Comparison of ENCODE assay signal across 28 cellular contexts in the genomic region with DNA sequence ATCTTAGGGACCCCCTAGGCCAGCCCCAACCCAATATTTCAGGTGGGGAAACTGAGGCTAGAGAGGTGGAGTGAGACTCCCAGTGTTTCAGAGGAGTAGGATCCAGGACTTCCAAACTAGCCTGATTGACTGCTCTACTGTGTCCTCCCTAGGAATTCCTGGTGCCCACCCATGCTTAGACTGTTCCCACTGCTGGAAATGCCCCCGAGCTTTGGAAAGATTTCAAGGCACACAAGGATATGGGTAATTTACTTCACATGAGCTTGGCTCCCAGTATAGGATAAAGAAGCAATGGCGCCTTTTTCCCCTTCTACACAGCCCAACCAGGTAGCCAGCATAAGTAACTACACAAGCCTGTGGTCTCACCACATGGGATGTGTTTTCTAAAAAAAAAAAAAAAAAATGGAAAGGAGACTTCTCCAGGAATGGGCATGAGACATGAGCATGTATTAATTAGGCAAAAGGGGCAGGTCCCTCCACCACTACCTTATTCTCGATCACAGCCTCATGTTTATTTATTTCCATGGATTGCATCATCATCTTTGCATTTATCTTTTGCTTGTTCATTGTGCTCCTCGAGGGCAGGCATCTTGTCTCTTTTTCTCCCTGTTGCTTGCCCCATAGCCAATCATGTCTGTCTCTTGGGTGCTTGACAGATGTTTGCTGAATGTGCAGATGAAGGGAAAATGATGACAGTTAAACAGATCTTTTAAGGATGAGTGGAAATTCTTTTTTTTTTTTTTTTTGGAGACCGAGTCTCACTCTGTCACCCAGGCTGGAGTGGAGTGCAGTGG.
"Had no signal": no experiment of that assay in that cellular context is flagged by ENCODE, and none has a peak within 500 bp of the region (broad histone marks: within the 10 kb centered on the region; RNA-seq: fewer than 3 reads in every experiment).

No MANE protein-coding gene starts in this region.

- H3K27ac Mint-ChIP-seq: naive thymus-derived CD8-positive, alpha-beta T cell; stimulated activated memory B cell treated with anti-CD40 and anti-IgM and Interleukin-4, amounts not matched to agents 10 μg/mL and 1 μg/mL and 100 μg/mL, for 72 hours had no signal

- H3K36me3 Mint-ChIP-seq: stimulated activated memory B cell treated with anti-CD40 and anti-IgM and Interleukin-4, amounts not matched to agents 10 μg/mL and 1 μg/mL and 100 μg/mL, for 72 hours had no signal

- H3K4me3 Mint-ChIP-seq: naive thymus-derived CD8-positive, alpha-beta T cell; nephron progenitor cell; stimulated activated memory B cell treated with anti-CD40 and anti-IgM and Interleukin-4, amounts not matched to agents 10 μg/mL and 1 μg/mL and 100 μg/mL, for 72 hours had no signal

- H3K27me3 ChIP-seq: dorsolateral prefrontal cortex, esophagus muscularis mucosa, foreskin keratinocyte, gastroesophageal sphincter, heart right ventricle, spleen, transverse colon, upper lobe of right lung, uterus had no signal

- H3K9me3 Mint-ChIP-seq: stimulated activated memory B cell treated with anti-CD40 and anti-IgM and Interleukin-4, amounts not matched to agents 10 μg/mL and 1 μg/mL and 100 μg/mL, for 72 hours had no signal

- H3K27ac ChIP-seq: dorsolateral prefrontal cortex, epithelial cell of prostate, esophagus muscularis mucosa, foreskin keratinocyte, gastroesophageal sphincter, heart right ventricle, prostate gland, skin epidermis, thoracic aorta, transverse colon, upper lobe of right lung, uterus had no signal

- ATAC-seq: foreskin keratinocyte; gastroesophageal sphincter; heart right ventricle; left colon; left ventricle myocardium superior; naive thymus-derived CD8-positive, alpha-beta T cell; right cardiac atrium; stimulated activated memory B cell treated with anti-CD40 and anti-IgM and Interleukin-4, amounts not matched to agents 10 μg/mL and 1 μg/mL and 100 μg/mL, for 72 hours; stimulated activated naive CD8-positive, alpha-beta T cell treated with anti-CD3 and anti-CD28 coated beads, Interleukin-15, Interleukin-2, amounts not matched to agents 100 U/mL and 50 U/mL, for 24 hours had no signal

- H3K4me1 ChIP-seq: esophagus muscularis mucosa, foreskin keratinocyte, gastroesophageal sphincter, heart right ventricle, lower lobe of right lung, prostate gland, spleen, transverse colon, upper lobe of right lung, uterus had no signal

- H3K9me3 ChIP-seq: lower lobe of right lung, prostate gland, spleen, thoracic aorta, transverse colon, upper lobe of right lung, uterus had no signal

- H3K4me1 Mint-ChIP-seq: naive thymus-derived CD8-positive, alpha-beta T cell; stimulated activated memory B cell treated with anti-CD40 and anti-IgM and Interleukin-4, amounts not matched to agents 10 μg/mL and 1 μg/mL and 100 μg/mL, for 72 hours had no signal

- DNase-seq: cortex of kidney; dorsolateral prefrontal cortex; effector CD4-positive, alpha-beta T cell; foreskin keratinocyte; glutamatergic neuron; heart right ventricle; hippocampal formation; left colon; left ventricle myocardium superior; lower lobe of right lung; naive thymus-derived CD8-positive, alpha-beta T cell; nephron progenitor cell; nucleus accumbens; right cardiac atrium; spleen; stimulated activated CD4-positive, alpha-beta T cell treated with anti-CD3 and anti-CD28 coated beads, Interleukin-4, amount 100 ng/mL, for 4 hours; stimulated activated naive CD8-positive, alpha-beta T cell treated with anti-CD3 and anti-CD28 coated beads, Interleukin-15, Interleukin-2, amounts not matched to agents 100 U/mL and 50 U/mL, for 24 hours; substantia nigra; transverse colon; upper lobe of right lung; uterus had no signal
